ENCODE assay signal across 8 cellular contexts in genomic region chr12:95072900-95073697, GRCh38. TPM values are rescaled to one million over a fixed set of nuclear protein-coding genes. Genes with fewer than 3 reads are reported as not detected.
A peak's percentile ranks its signal among the peaks of the same experiment; 100 is the strongest.
DNase-seq lines count a peak whose midpoint lies in the region; ATAC-seq, FAIRE-seq and TF ChIP-seq lines count a peak whose summit lies in the region.

NR2C1 (minus strand) TSS chr12:95073618; CDS start chr12:95067384, 6,234 bp downstream.

- peaks cover 21% of the 10 kb centered on the region for H3K79me2 ChIP-seq in OCI-LY3 (ENCODE audit: low read length)
- peaks cover 28% of the 10 kb centered on the region for H3K79me2 ChIP-seq in endothelial cell of umbilical vein (ENCODE audit: control insufficient read depth, insufficient read depth, low read length)

- H3K4me3 ChIP-seq in Caco-2 (ENCODE audit: low read depth, low read length) (peak within 1 kb of the TSS; percentile 94), HUES6 (ENCODE audit: low read depth, low read length) (peak within 1 kb of the TSS; percentile 98), OCI-LY3 (ENCODE audit: low read length) (peak within 1 kb of the TSS; percentile 94), endothelial cell of umbilical vein (replicated peaks in 1 of 3; ENCODE audit: insufficient read depth in 1 of 3, low read depth in 1 of 3, low read length in 3 of 3) (peak within 1 kb of the TSS; percentile 72 to 88 (median 87))

- H3K27me3 Mint-ChIP-seq in Caco-2 (ENCODE audit: insufficient read depth, unreplicated experiment): no peaks in the 10 kb centered on the region

- dilution Hi-C loops in endothelial cell of umbilical vein (cut with MboI; ENCODE audit: extremely low pct_ligation_motif_present, low sequenced_read_pairs): no loop called here

- H3K27me3 ChIP-seq in Caco-2 (replicated peaks; ENCODE audit: control insufficient read depth, insufficient read depth, low read length) (no peaks in the 10 kb centered on the region), HUES6 (ENCODE audit: control insufficient read depth, insufficient read depth, low read length) (no peaks in the 10 kb centered on the region), OCI-LY3 (ENCODE audit: low read depth, low read length) (peaks cover 12% of the 10 kb centered on the region; the same call in 1 of the 2 replicates), endothelial cell of umbilical vein (ENCODE audit: control insufficient read depth in 2 of 2, insufficient read depth in 2 of 2, low read length in 2 of 2) (no peaks in the 10 kb centered on the region)

- POLR2A ChIA-PET in Caco-2 (lab: Charles Lee) (interaction anchor here (0.6 to 1.3 kb wide), 6 partner anchors 9 to 401 kb away, joined by 3 to 14 read pairs (median 4); partner anchors contain the start of genes FGD6, METAP2, NDUFA12 and VEZT), endothelial cell of umbilical vein (lab: Charles Lee) (interaction anchor here (0.7 to 1.4 kb wide), 4 partner anchors 71 to 1296 kb away, joined by 3 to 4 read pairs (median 4); partner anchors contain the start of genes FGD6, METAP2 and VEZT)

- peak within 1 kb of the TSS; percentile 75 for H2AFZ ChIP-seq in OCI-LY3 (ENCODE audit: low read depth, low read length)
- peak within 1 kb of the TSS; percentile 94 for H2AFZ ChIP-seq in endothelial cell of umbilical vein (ENCODE audit: low read depth, low read length)

- intact Hi-C loops in Caco-2 (cut with micrococcal nuclease; ENCODE audit: unreplicated experiment) (loop anchor here (1.0 to 2.0 kb wide), 2 partner anchors 144 to 263 kb away; partner anchors contain the start of genes FGD6 and VEZT), endothelial cell of umbilical vein (cut with micrococcal nuclease) (loop anchor here (1.0 to 5.0 kb wide), 4 partner anchors 30 to 527 kb away; partner anchors contain the start of genes FGD6 and VEZT)

- peak; percentile 47 for TF ChIP-seq POLR2A in endothelial cell of umbilical vein (IDR thresholded peaks at IDR 0.05; ENCODE audit: low read depth, low read length)

- H3K27ac Mint-ChIP-seq in Caco-2 (ENCODE audit: unreplicated experiment): peak within 1 kb of the TSS; percentile 94

- H3K4me3 Mint-ChIP-seq in Caco-2 (ENCODE audit: unreplicated experiment): peak within 1 kb of the TSS; percentile 91

- BruUV-seq in Caco-2 (replicated peaks; lab: Mats Ljungman, UMichigan) (no TSS peak), endothelial cell of umbilical vein (replicated peaks; lab: Mats Ljungman, UMichigan) (TSS peak; percentile 60)

- peak within 1 kb of the TSS; percentile 86 for H3K4me2 ChIP-seq in OCI-LY3 (ENCODE audit: low read length)
- H3K4me2 ChIP-seq in endothelial cell of umbilical vein (ENCODE audit: insufficient read depth, low read length): peak within 1 kb of the TSS; percentile 100

- DNase-seq in Caco-2 (peak; percentile 96 to 97), endothelial cell of umbilical vein (ENCODE audit: low read depth, low spot score) (peak; percentile 91), midbrain (lab: John Stamatoyannopoulos, UW) (peak; percentile 94)
- DNase-seq in activated CD8-positive, alpha-beta memory T cell treated with anti-CD3 and anti-CD28 coated beads, Interleukin-2, amount 50 U/mL, for 48 hours: peak; percentile 93
- peak; percentile 76 to 84 for DNase-seq in stimulated activated CD8-positive, alpha-beta memory T cell treated with anti-CD3 and anti-CD28 coated beads, Interleukin-2, amount 100 ng/mL, for 1 hour (ENCODE audit: low read depth in 2 of 2)

- H3K27ac ChIP-seq in HUES6 (ENCODE audit: low read depth, low read length) (peak within 1 kb of the TSS; percentile 88), OCI-LY3 (ENCODE audit: low read length) (peak within 1 kb of the TSS; percentile 34), endothelial cell of umbilical vein (ENCODE audit: insufficient read depth, low read depth, low read length) (peak within 1 kb of the TSS; percentile 79)

- H4K20me1 ChIP-seq in OCI-LY3 (ENCODE audit: insufficient read depth, low read length) (0 out of 2 replicates have a peak, but pooled peaks cover 6% of the 10 kb centered on the region), endothelial cell of umbilical vein (replicated peaks; ENCODE audit: control insufficient read depth, extremely low read depth, insufficient read depth, low read length) (no peaks in the 10 kb centered on the region)

- CTCF ChIA-PET in Caco-2 (lab: Charles Lee) (interaction anchor here (0.6 to 2.0 kb wide), 16 partner anchors 12 to 889 kb away, joined by 3 to 18 read pairs (median 4); partner anchors contain the start of genes FGD6, NDUFA12 and VEZT), endothelial cell of umbilical vein (lab: Charles Lee) (interaction anchor here (0.6 to 3.2 kb wide), 20 partner anchors 9 to 528 kb away, joined by 3 to 27 read pairs (median 4); partner anchors contain the start of genes FGD6 and VEZT)

- TF ChIP-seq CTCF in Caco-2 (IDR thresholded peaks at IDR 0.05; ENCODE audit: insufficient read depth in 1 of 2, low read depth in 1 of 2, low read length in 1 of 2, severe bottlenecking in 1 of 2, unreplicated experiment in 1 of 2): peak in 1 of 2 experiments; percentile 59
- no peak for TF ChIP-seq CTCF in OCI-LY3 (IDR thresholded peaks at IDR 0.05; ENCODE audit: low read depth, low read length)
- TF ChIP-seq CTCF in endothelial cell of umbilical vein (IDR thresholded peaks at IDR 0.05; ENCODE audit: extremely low read depth in 1 of 2, insufficient read depth in 1 of 2, low read depth in 1 of 2, low read length in 2 of 2): no peak

- peak; percentile 92 for ATAC-seq in GM21423 (IDR thresholded peaks at IDR 0.05; ENCODE audit: unreplicated experiment)

- H3K9me1 ChIP-seq in endothelial cell of umbilical vein (replicated peaks; ENCODE audit: control insufficient read depth, extremely low read depth, insufficient read depth, low read length): no peaks in the 10 kb centered on the region

- H3K4me1 ChIP-seq in Caco-2: peaks cover 5% of the 10 kb centered on the region; the same call in 1 of the 2 replicates
- H3K4me1 ChIP-seq in HUES6 (ENCODE audit: control insufficient read depth, insufficient read depth, low read length): peaks cover 4% of the 10 kb centered on the region; the same call in 1 of the 2 replicates
- H3K4me1 ChIP-seq in OCI-LY3 (ENCODE audit: low read length): peaks cover 5% of the 10 kb centered on the region; the same call in 1 of the 2 replicates
- H3K4me1 ChIP-seq in endothelial cell of umbilical vein (ENCODE audit: control insufficient read depth, extremely low read depth, insufficient read depth, low read length): peaks cover 4% of the 10 kb centered on the region

- H3K36me3 ChIP-seq in Caco-2 (ENCODE audit: control insufficient read depth, insufficient read depth, low read length) (no peaks in the 10 kb centered on the region), HUES6 (ENCODE audit: control insufficient read depth, insufficient read depth, low read length) (peaks cover 15% of the 10 kb centered on the region), OCI-LY3 (replicated peaks; ENCODE audit: low read depth, low read length) (peaks cover 4% of the 10 kb centered on the region), endothelial cell of umbilical vein (ENCODE audit: control insufficient read depth in 2 of 2, extremely low read depth in 1 of 2, insufficient read depth in 2 of 2, low read length in 2 of 2) (no peaks in the 10 kb centered on the region)

- peaks cover 6% of the 10 kb centered on the region for H3K4me1 Mint-ChIP-seq in Caco-2 (ENCODE audit: low read depth, unreplicated experiment)

- peak; percentile 90 for FAIRE-seq in endothelial cell of umbilical vein (lab: Jason Lieb, UNC)

- no peaks in the 10 kb centered on the region for H3K9me3 ChIP-seq in Caco-2
- no peaks in the 10 kb centered on the region for H3K9me3 ChIP-seq in HUES6 (ENCODE audit: control insufficient read depth, insufficient read depth, low read depth, low read length)
- H3K9me3 ChIP-seq in OCI-LY3 (ENCODE audit: insufficient read depth, low read length): no peaks in the 10 kb centered on the region
- H3K9me3 ChIP-seq in endothelial cell of umbilical vein (replicated peaks; ENCODE audit: control insufficient read depth, insufficient read depth, low read length): no peaks in the 10 kb centered on the region

- H3K9ac ChIP-seq in HUES6 (ENCODE audit: low read length) (peak within 1 kb of the TSS; percentile 72), OCI-LY3 (ENCODE audit: low read length) (peak within 1 kb of the TSS; percentile 77), endothelial cell of umbilical vein (replicated peaks; ENCODE audit: extremely low read depth, insufficient read depth, low read length) (peak within 1 kb of the TSS; percentile 88)

- H3K36me3 Mint-ChIP-seq in Caco-2 (ENCODE audit: insufficient read depth, unreplicated experiment): peaks cover 15% of the 10 kb centered on the region

- H3K9me3 Mint-ChIP-seq in Caco-2 (ENCODE audit: unreplicated experiment): no peaks in the 10 kb centered on the region

TF ChIP-seq in endothelial cell of umbilical vein, 7 proteins besides CTCF, POLR2A, EP300 and RAD21:
- TF ChIP-seq POLR2AphosphoS5 (IDR thresholded peaks at IDR 0.05; ENCODE audit: insufficient read depth, low read depth, low read length) (peak; percentile 51), FOS (IDR thresholded peaks at IDR 0.05; ENCODE audit: borderline replicate concordance, insufficient read depth, low read length) (no peak)

RNA-seq across cellular contexts. Expression of gene NR2C1, which starts in this region (rescaled TPM):
- total RNA-seq in Caco-2 (2022): 49.7 and 51.1 TPM in 2 replicates
- 36.3 and 37.7 TPM in 2 replicates for total RNA-seq in endothelial cell of umbilical vein
- polyA plus RNA-seq in endothelial cell of umbilical vein: 15.6 and 21.0 TPM in 2 replicates
- 10.4 and 13.4 TPM in 2 replicates for polyA plus RNA-seq in endothelial cell of umbilical vein (2011; cell fraction: cytosol; rRNA removed)
- 148 and 159 TPM in 2 replicates for polyA plus RNA-seq in endothelial cell of umbilical vein (2011; cell fraction: nucleus; rRNA removed)
- polyA plus RNA-seq in endothelial cell of umbilical vein (2012): 27.5 and 29.3 TPM in 2 replicates
- 14.5 and 19.6 TPM in 2 replicates for polyA minus RNA-seq in endothelial cell of umbilical vein
- polyA minus RNA-seq in endothelial cell of umbilical vein (2011; cell fraction: cytosol; rRNA and poly(A)+ RNA removed): 21.6 TPM
- 44.8 and 57.4 TPM in 2 replicates for polyA minus RNA-seq in endothelial cell of umbilical vein (2011; cell fraction: nucleus; rRNA and poly(A)+ RNA removed)

Comparison
In these comparisons a context has a peak if more than half of its experiments do, and no peak if none do; other contexts are left out.
1. Peak in every context shown above with its lines: DNase-seq, ATAC-seq, H3K4me3 ChIP-seq and H3K27ac ChIP-seq.
2. H3K27ac ChIP-seq: peak in every context shown above with its lines; median percentile 88 in HUES6; 79 in endothelial cell of umbilical vein; 34 in OCI-LY3.